Comparison of ENCODE assay signal across 7 cellular contexts in the genomic region with DNA sequence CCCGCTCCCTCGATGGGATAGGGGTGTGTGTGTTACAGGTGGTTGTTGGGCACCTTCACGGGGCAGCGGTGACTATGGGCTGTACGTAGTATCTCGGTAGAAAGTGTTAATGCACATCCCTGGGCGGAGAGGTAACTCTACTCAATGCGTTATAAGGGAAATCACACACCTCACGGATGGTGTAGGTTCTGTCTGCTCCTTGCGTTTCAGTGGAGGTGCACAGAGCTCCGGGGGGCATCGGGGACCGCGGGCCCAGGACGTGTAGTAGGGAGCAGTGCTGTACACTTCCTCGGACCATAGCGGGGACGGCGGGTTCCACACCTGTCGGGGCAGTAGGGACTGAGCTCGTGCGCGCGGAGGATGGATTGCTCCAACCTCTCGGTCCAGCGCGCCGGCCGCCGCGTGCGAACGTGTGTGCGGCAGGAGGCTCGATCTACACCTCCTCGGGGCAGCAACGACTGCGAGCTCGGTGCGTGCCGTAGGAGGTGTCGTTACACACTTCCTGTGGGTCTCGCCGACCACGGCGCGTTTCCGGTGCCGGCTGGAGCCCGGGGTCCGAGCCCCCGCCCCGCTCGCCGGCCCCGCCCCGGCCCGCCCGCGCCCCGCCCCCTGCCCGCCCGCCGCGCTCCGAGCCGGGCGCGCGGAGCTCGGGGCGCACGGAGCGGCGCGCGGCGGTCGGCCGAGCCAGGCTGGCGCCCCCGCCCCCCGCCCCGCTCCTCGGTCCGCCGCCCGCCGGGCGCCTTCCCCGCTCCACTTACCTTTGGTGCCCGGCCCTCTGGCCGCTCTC. TPM values are rescaled to one million over a fixed set of nuclear protein-coding genes. Genes with fewer than 3 reads are reported as not detected.
DNase-seq lines count a peak whose midpoint lies in the region; ATAC-seq and TF ChIP-seq lines count a peak whose summit lies in the region.

KIAA1958 (plus strand) TSS at position 607 of the 787 bp plus-strand sequence. CDS start 87,254 bp downstream, outside the sequence.

- in situ Hi-C loops in astrocyte of the cerebellum (cut with HindIII; ENCODE audit: low sequenced_read_pairs): no loop called here

- peaks cover 27% of the 10 kb centered on the region for H3K4me1 Mint-ChIP-seq in T-helper 2 cell treated with Interferon-gamma antibody and Interleukin-4, amounts not matched to agents 5 μg/mL and 100 μg/mL, for 36 hours (ENCODE audit: low read depth)

- H3K27me3 Mint-ChIP-seq in T-helper 2 cell treated with Interferon-gamma antibody and Interleukin-4, amounts not matched to agents 5 μg/mL and 100 μg/mL, for 36 hours (ENCODE audit: low read depth): peaks cover 2% of the 10 kb centered on the region

- peak within 1 kb of the TSS; percentile 95 for H3K4me3 Mint-ChIP-seq in T-helper 2 cell treated with Interferon-gamma antibody and Interleukin-4, amounts not matched to agents 5 μg/mL and 100 μg/mL, for 36 hours

- H3K4me3 ChIP-seq in astrocyte of the cerebellum (ENCODE audit: low read depth, low read length): peak within 1 kb of the TSS; percentile 75

- H3K27ac Mint-ChIP-seq in T-helper 2 cell treated with Interferon-gamma antibody and Interleukin-4, amounts not matched to agents 5 μg/mL and 100 μg/mL, for 36 hours: peak within 1 kb of the TSS; percentile 96

- no peaks in the 10 kb centered on the region for H3K9me3 Mint-ChIP-seq in T-helper 2 cell treated with Interferon-gamma antibody and Interleukin-4, amounts not matched to agents 5 μg/mL and 100 μg/mL, for 36 hours

- TF ChIP-seq CTCF in astrocyte of the cerebellum (IDR thresholded peaks at IDR 0.05; ENCODE audit: low read depth, low read length, missing control alignments): no peak

- peaks cover 10% of the 10 kb centered on the region for H3K36me3 Mint-ChIP-seq in T-helper 2 cell treated with Interferon-gamma antibody and Interleukin-4, amounts not matched to agents 5 μg/mL and 100 μg/mL, for 36 hours (ENCODE audit: low read depth)

- peak; percentile 95 for TF ChIP-seq POLR2A in GM15510 (IDR thresholded peaks at IDR 0.05; ENCODE audit: borderline replicate concordance, extremely low read depth, insufficient read length)

- peak; percentile 92 for ATAC-seq in HG02763 (IDR thresholded peaks at IDR 0.05; ENCODE audit: unreplicated experiment)
- ATAC-seq in sciatic nerve: peak; percentile 96

- intact Hi-C loops in sciatic nerve (cut with DNase I): no loop called here

- peak; percentile 68 for DNase-seq in NCI-H128 (lab: John Stamatoyannopoulos, UW; ENCODE audit: unreplicated experiment)
- DNase-seq in T-helper 2 cell treated with Interferon-gamma antibody and Interleukin-4, amounts not matched to agents 5 μg/mL and 100 μg/mL, for 36 hours (ENCODE audit: low spot score): peak; percentile 91
- peak; percentile 33 for DNase-seq in astrocyte of the cerebellum (ENCODE audit: low read depth)
- DNase-seq in iPS DF 19.7 (ENCODE audit: low read depth, low spot score): peak; percentile 69
- peak; percentile 83 for DNase-seq in sciatic nerve (ENCODE audit: low spot score)

RNA-seq across cellular contexts. Expression of gene KIAA1958, which starts in this region (rescaled TPM):
- 5.8 TPM for total RNA-seq in sciatic nerve

Comparison
In these comparisons a context has a peak if more than half of its experiments do, and no peak if none do; other contexts are left out.
1. Peak in every context shown above with its lines: DNase-seq, ATAC-seq and H3K4me3 ChIP-seq.
2. DNase-seq: peak in every context shown above with its lines; median percentile 91 in T-helper 2 cell treated with Interferon-gamma antibody and Interleukin-4, amounts not matched to agents 5 μg/mL and 100 μg/mL, for 36 hours; 83 in sciatic nerve; 69 in iPS DF 19.7; 68 in NCI-H128; 33 in astrocyte of the cerebellum.